In genomic region chr2:139123795-139124194, GRCh38 we compare ENCODE assay signal across 18 cellular contexts.
"Had no signal": no experiment of that assay in that cellular context is flagged by ENCODE, and none has a peak within 500 bp of the region (broad histone marks: within the 10 kb centered on the region; RNA-seq: fewer than 3 reads in every experiment).

No MANE protein-coding gene starts in this region.

- H3K9me3 ChIP-seq: lower lobe of right lung had no signal

- H3K4me1 ChIP-seq: esophagus muscularis mucosa, foreskin keratinocyte, gastroesophageal sphincter, heart left ventricle, left lung, lower lobe of right lung had no signal

- DNase-seq: dermis blood vessel endothelial cell; dorsolateral prefrontal cortex; effector CD4-positive, alpha-beta T cell; effector memory CD4-positive, alpha-beta T cell; foreskin keratinocyte; heart left ventricle; hippocampal formation; left cardiac atrium; left lung; left ventricle myocardium superior; lower lobe of right lung; mesenchymal stem cell; mucosa of descending colon; naive B cell; naive thymus-derived CD8-positive, alpha-beta T cell had no signal

- H3K27me3 ChIP-seq: dorsolateral prefrontal cortex, esophagus muscularis mucosa, gastroesophageal sphincter, heart left ventricle, left lung had no signal

- H3K36me3 ChIP-seq: esophagus muscularis mucosa, gastroesophageal sphincter, heart left ventricle, left lung, lower lobe of right lung had no signal

- H3K27ac ChIP-seq: coronary artery, dorsolateral prefrontal cortex, esophagus muscularis mucosa, foreskin keratinocyte, gastroesophageal sphincter, heart left ventricle, left lung, lower lobe of right lung had no signal

- H3K4me3 ChIP-seq: coronary artery, dorsolateral prefrontal cortex, esophagus muscularis mucosa, gastroesophageal sphincter, heart left ventricle, left lung, lower lobe of right lung, mucosa of descending colon had no signal
